8 cellular contexts compared by ENCODE assay signal in genomic region chr2:61905372-61906186, GRCh38. TPM values are rescaled to one million over a fixed set of nuclear protein-coding genes. Genes with fewer than 3 reads are reported as not detected.
DNase-seq lines count a peak whose midpoint lies in the region; ATAC-seq and TF ChIP-seq lines count a peak whose summit lies in the region.

Gene COMMD1, plus strand, starts transcription at chr2:61905674. Its CDS starts 5 bp downstream, at chr2:61905679.

- DNase-seq in EL (peak; percentile 69), SJSA1 (ENCODE audit: low read depth in 1 of 2, low spot score in 2 of 2) (peak; percentile 65 to 79), foreskin melanocyte (peak; percentile 67), neuronal stem cell (ENCODE audit: low spot score) (peak; percentile 57)
- peak; percentile 69 for DNase-seq in activated gamma-delta T cell treated with anti-CD3 and anti-CD28 coated beads, Interleukin-2, amount 50 U/mL, for 16 hours (ENCODE audit: low read depth)

- no peak within 1 kb of the TSS for H2BK15ac ChIP-seq in neuronal stem cell (ENCODE audit: low read length)

- no peak within 1 kb of the TSS for H4K8ac ChIP-seq in neuronal stem cell (ENCODE audit: low read depth, low read length)

- no peak within 1 kb of the TSS for H2BK5ac ChIP-seq in neuronal stem cell (ENCODE audit: low read length)

- no peak within 1 kb of the TSS for H2BK120ac ChIP-seq in neuronal stem cell (ENCODE audit: low read depth, low read length)

- H3K23ac ChIP-seq in neuronal stem cell (ENCODE audit: low read depth, low read length, poor library complexity), result peak within 1 kb of the TSS; percentile 93

- H3K36me3 ChIP-seq in KOPT-K1 (ENCODE audit: insufficient read depth, low read length) (no peaks in the 10 kb centered on the region), SJSA1 (no peaks in the 10 kb centered on the region), neuronal stem cell (replicated peaks in 1 of 2; ENCODE audit: control insufficient read depth in 2 of 2, insufficient read depth in 2 of 2, low read length in 2 of 2) (no peaks in the 10 kb centered on the region)

- no peak within 1 kb of the TSS for H3K4ac ChIP-seq in neuronal stem cell (ENCODE audit: low read length)

- no peak for TF ChIP-seq CTCF in subcutaneous adipose tissue (IDR thresholded peaks at IDR 0.05; ENCODE audit: low read depth)

- H3K27ac ChIP-seq in KOPT-K1 (ENCODE audit: low read depth, low read length, poor library complexity, severe bottlenecking) (peak within 1 kb of the TSS; percentile 57), SJSA1 (0 out of 2 replicates have a peak within 1 kb of the TSS, but pooled peaks have one; percentile 5), neuronal stem cell (replicated peaks; ENCODE audit: low read length) (no peak within 1 kb of the TSS)

- no peak within 1 kb of the TSS for H3K14ac ChIP-seq in neuronal stem cell (ENCODE audit: low read length)

- WGBS in neuronal stem cell (ENCODE audit: extremely low coverage in 2 of 2, insufficient read length in 2 of 2, insufficient replicate concordance in 1 of 2), 2 donors, result no CpG with 5 or more reads among the region's 33 CpGs

- H3K27me3 ChIP-seq in SJSA1 (replicated peaks) (no peaks in the 10 kb centered on the region), neuronal stem cell (ENCODE audit: control insufficient read depth in 3 of 3, insufficient read depth in 3 of 3, low read depth in 1 of 3, low read length in 3 of 3) (no peaks in the 10 kb centered on the region)

- peak within 1 kb of the TSS; percentile 85 for H3K18ac ChIP-seq in neuronal stem cell (ENCODE audit: low read length)

- H3K4me1 ChIP-seq in SJSA1 (replicated peaks) (0 out of 2 replicates have a peak, but pooled peaks cover 3% of the 10 kb centered on the region), neuronal stem cell (ENCODE audit: control insufficient read depth in 2 of 2, insufficient read depth in 1 of 2, low read depth in 1 of 2, low read length in 2 of 2) (peaks cover 0 to 2% of the 10 kb centered on the region in 2 donors)

- H3K9ac ChIP-seq in neuronal stem cell (ENCODE audit: low read depth, low read length, poor library complexity), result peak within 1 kb of the TSS; percentile 53

- H2BK12ac ChIP-seq in neuronal stem cell (ENCODE audit: low read length), result no peak within 1 kb of the TSS

- H3K4me3 ChIP-seq in SJSA1 (peak within 1 kb of the TSS; percentile 56), neuronal stem cell (ENCODE audit: low read length in 2 of 2) (peak within 1 kb of the TSS; percentile 66 to 89)

- H3K79me1 ChIP-seq in neuronal stem cell (ENCODE audit: low read depth, low read length), result no peaks in the 10 kb centered on the region

- H3K9me3 ChIP-seq in KOPT-K1 (ENCODE audit: insufficient read depth, low read length, poor library complexity, severe bottlenecking), result no peaks in the 10 kb centered on the region
- no peaks in the 10 kb centered on the region for H3K9me3 ChIP-seq in SJSA1 (replicated peaks)
- H3K9me3 ChIP-seq in neuronal stem cell (replicated peaks in 1 of 2; ENCODE audit: control insufficient read depth in 2 of 2, insufficient read depth in 1 of 2, low read depth in 1 of 2, low read length in 2 of 2), result no peaks in the 10 kb centered on the region

- peak within 1 kb of the TSS; percentile 86 for H2AFZ ChIP-seq in neuronal stem cell (ENCODE audit: low read length)

- no peak within 1 kb of the TSS for H4K91ac ChIP-seq in neuronal stem cell (ENCODE audit: low read depth, low read length, poor library complexity)

- ATAC-seq in GM21786 (IDR thresholded peaks at IDR 0.05; ENCODE audit: unreplicated experiment), result peak; percentile 98

- peak within 1 kb of the TSS; percentile 74 for H3K4me2 ChIP-seq in neuronal stem cell (ENCODE audit: insufficient read depth, low read length, poor library complexity, severe bottlenecking)

- no peak within 1 kb of the TSS for H2AK5ac ChIP-seq in neuronal stem cell (ENCODE audit: low read depth, low read length)

RNA-seq across cellular contexts. Expression of gene COMMD1, which starts in this region (rescaled TPM):
- total RNA-seq in SJSA1 (2014; rRNA removed; shearing (Covaris generic)), result 62.2 and 76.8 TPM in 2 replicates
- polyA plus RNA-seq in neuronal stem cell (2013, experiment 1 of 2), result 35.3 TPM
- polyA plus RNA-seq in neuronal stem cell (2013, experiment 2 of 2), result 36.3 TPM
- 10 to 100 TPM; 46.2 to 51.7 (median 46.7) TPM for total RNA-seq in subcutaneous adipose tissue
